ENCODE assay signal across 20 cellular contexts in the genomic region with DNA sequence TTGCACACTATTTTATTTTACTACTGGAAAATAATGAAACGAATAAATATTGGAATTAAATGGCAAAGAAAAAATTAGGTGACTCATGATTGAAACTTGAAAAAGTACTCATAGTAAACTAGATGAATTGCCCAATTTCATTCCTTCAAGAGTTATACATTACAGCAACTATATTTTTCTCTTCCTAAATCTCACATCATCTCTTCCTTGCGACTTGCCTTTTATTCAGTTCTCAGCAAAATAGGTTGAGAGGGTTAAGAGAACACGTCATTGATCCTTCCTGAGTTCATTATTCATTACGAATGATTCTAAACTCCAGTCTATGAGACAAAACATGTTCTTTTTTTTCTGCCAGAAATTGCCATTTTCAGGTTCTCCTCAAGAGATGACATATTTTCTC.
"Had no signal": no experiment of that assay in that cellular context is flagged by ENCODE, and none has a peak within 500 bp of the region (broad histone marks: within the 10 kb centered on the region; RNA-seq: fewer than 3 reads in every experiment).

No MANE protein-coding gene starts in this region.

- H3K9me3 Mint-ChIP-seq: activated naive CD4-positive, alpha-beta T cell treated with anti-CD3 and anti-CD28 coated beads for 36 hours; activated T-cell treated with anti-CD3 and anti-CD28 coated beads, Interleukin-2, amount 50 U/mL, for 4 hours; dendritic cell treated with granulocyte-macrophage colony-stimulating factor and Interleukin-4, amounts not matched to agents 40 ng/mL and 50 ng/mL, for 4 days; T-cell had no signal

- H3K27ac Mint-ChIP-seq: activated naive CD4-positive, alpha-beta T cell treated with anti-CD3 and anti-CD28 coated beads for 36 hours; activated naive CD8-positive, alpha-beta T cell treated with anti-CD3 and anti-CD28 coated beads, Interleukin-2, amount 50 U/mL, for 24 hours; dendritic cell treated with granulocyte-macrophage colony-stimulating factor and Interleukin-4, amounts not matched to agents 40 ng/mL and 50 ng/mL, for 4 days; T-cell had no signal

- DNase-seq: activated CD4-positive, alpha-beta T cell treated with anti-CD3 and anti-CD28 coated beads, Interleukin-2, amount 50 U/mL, for 1 hour; activated CD8-positive, alpha-beta memory T cell treated with anti-CD3 and anti-CD28 coated beads, Interleukin-2, amount 50 U/mL, for 4 hours; activated naive CD4-positive, alpha-beta T cell treated with anti-CD3 and anti-CD28 coated beads for 36 hours; activated naive CD8-positive, alpha-beta T cell treated with anti-CD3 and anti-CD28 coated beads, Interleukin-2, amount 50 U/mL, for 24 hours; activated T-cell treated with anti-CD3 and anti-CD28 coated beads, Interleukin-2, amount 50 U/mL, for 4 hours; aorta; cerebellar nuclear complex; effector memory CD4-positive, alpha-beta T cell; left lung; occipital lobe; retina; stimulated activated CD4-positive, alpha-beta T cell treated with anti-CD3 and anti-CD28 coated beads, Interleukin-12 subunit alpha, Interleukin-12 subunit beta, amount 100 ng/mL, for 4 hours; stimulated activated CD4-positive, alpha-beta T cell treated with anti-CD3 and anti-CD28 coated beads, Interleukin-1b, Interleukin-23, amount 100 ng/mL, for 48 hours; stimulated activated naive CD8-positive, alpha-beta T cell treated with anti-CD3 and anti-CD28 coated beads, Interleukin-15, Interleukin-2, amounts not matched to agents 100 U/mL and 50 U/mL, for 24 hours; T-cell; T-helper 9 cell had no signal

- H3K27me3 Mint-ChIP-seq: activated naive CD8-positive, alpha-beta T cell treated with anti-CD3 and anti-CD28 coated beads, Interleukin-2, amount 50 U/mL, for 24 hours; dendritic cell treated with granulocyte-macrophage colony-stimulating factor and Interleukin-4, amounts not matched to agents 40 ng/mL and 50 ng/mL, for 4 days; T-cell had no signal

- ATAC-seq: activated CD4-positive, CD25-positive, alpha-beta regulatory T cell treated with anti-CD3 and anti-CD28 coated beads, Interleukin-2, amount 50 U/mL, for 24 hours; activated naive CD8-positive, alpha-beta T cell treated with anti-CD3 and anti-CD28 coated beads, Interleukin-2, amount 50 U/mL, for 24 hours; activated T-cell treated with anti-CD3 and anti-CD28 coated beads, Interleukin-2, amount 50 U/mL, for 4 hours; stimulated activated naive CD8-positive, alpha-beta T cell treated with anti-CD3 and anti-CD28 coated beads, Interleukin-15, Interleukin-2, amounts not matched to agents 100 U/mL and 50 U/mL, for 24 hours; T-cell had no signal

- FAIRE-seq: bronchial epithelial cell, frontal cortex had no signal

- H3K4me1 Mint-ChIP-seq: activated naive CD8-positive, alpha-beta T cell treated with anti-CD3 and anti-CD28 coated beads, Interleukin-2, amount 50 U/mL, for 24 hours; T-cell had no signal

- H3K4me3 Mint-ChIP-seq: activated naive CD4-positive, alpha-beta T cell treated with anti-CD3 and anti-CD28 coated beads for 36 hours; activated naive CD8-positive, alpha-beta T cell treated with anti-CD3 and anti-CD28 coated beads, Interleukin-2, amount 50 U/mL, for 24 hours; activated T-cell treated with anti-CD3 and anti-CD28 coated beads, Interleukin-2, amount 50 U/mL, for 4 hours; dendritic cell treated with granulocyte-macrophage colony-stimulating factor and Interleukin-4, amounts not matched to agents 40 ng/mL and 50 ng/mL, for 4 days; T-cell had no signal
